ENCODE assay signal across 22 cellular contexts in genomic region chr21:14752006-14752909, GRCh38.
"Had no signal": no experiment of that assay in that cellular context is flagged by ENCODE, and none has a peak within 500 bp of the region (broad histone marks: within the 10 kb centered on the region; RNA-seq: fewer than 3 reads in every experiment).

No MANE protein-coding gene starts in this region.

- H3K9me3 ChIP-seq: lower lobe of right lung, sigmoid colon, tibial nerve, uterus had no signal

- H3K4me3 ChIP-seq: hepatocyte, lower lobe of right lung, sigmoid colon, spleen, tibial nerve, uterus had no signal

- H3K4me1 ChIP-seq: lower lobe of right lung, parathyroid adenoma, sigmoid colon, spleen, tibial nerve, uterus had no signal

- H3K27me3 ChIP-seq: hepatocyte, sigmoid colon, spleen, tibial nerve, uterus had no signal

- H3K9me3 Mint-ChIP-seq: activated CD4-positive, alpha-beta memory T cell treated with anti-CD3 and anti-CD28 coated beads for 36 hours; activated T-helper 17 cell treated with anti-CD3 and anti-CD28 coated beads, Interleukin-2, amount 50 U/mL, for 72 hours had no signal

- H3K27ac Mint-ChIP-seq: activated CD4-positive, alpha-beta memory T cell treated with anti-CD3 and anti-CD28 coated beads for 36 hours; activated naive CD8-positive, alpha-beta T cell treated with anti-CD3 and anti-CD28 coated beads for 36 hours; activated T-helper 17 cell treated with anti-CD3 and anti-CD28 coated beads, Interleukin-2, amount 50 U/mL, for 72 hours; nephron; WTC11 had no signal

- H3K79me2 ChIP-seq: hepatocyte, parathyroid adenoma had no signal

- H3K36me3 ChIP-seq: lower lobe of right lung, sigmoid colon, spleen, tibial nerve, uterus had no signal

- FAIRE-seq: islet of Langerhans had no signal

- ATAC-seq: activated T-helper 17 cell treated with anti-CD3 and anti-CD28 coated beads, Interleukin-2, amount 50 U/mL, for 72 hours; lower lobe of right lung; WTC11 had no signal

- H3K9ac ChIP-seq: parathyroid adenoma had no signal

- H3K4me3 Mint-ChIP-seq: activated CD4-positive, alpha-beta memory T cell treated with anti-CD3 and anti-CD28 coated beads for 36 hours; activated naive CD8-positive, alpha-beta T cell treated with anti-CD3 and anti-CD28 coated beads for 36 hours; activated T-helper 17 cell treated with anti-CD3 and anti-CD28 coated beads, Interleukin-2, amount 50 U/mL, for 72 hours; nephron; WTC11 had no signal

- H3K27ac ChIP-seq: hepatocyte, lower lobe of right lung, parathyroid adenoma, sigmoid colon, spleen, tibial nerve, uterus had no signal

- H2AFZ ChIP-seq: hepatocyte, parathyroid adenoma had no signal

- H3K4me1 Mint-ChIP-seq: activated T-helper 17 cell treated with anti-CD3 and anti-CD28 coated beads, Interleukin-2, amount 50 U/mL, for 72 hours; nephron; WTC11 had no signal

- H3K27me3 Mint-ChIP-seq: activated CD4-positive, alpha-beta memory T cell treated with anti-CD3 and anti-CD28 coated beads for 36 hours; activated naive CD8-positive, alpha-beta T cell treated with anti-CD3 and anti-CD28 coated beads for 36 hours had no signal

- H3K36me3 Mint-ChIP-seq: activated CD4-positive, alpha-beta memory T cell treated with anti-CD3 and anti-CD28 coated beads for 36 hours; activated naive CD8-positive, alpha-beta T cell treated with anti-CD3 and anti-CD28 coated beads for 36 hours; WTC11 had no signal

- DNase-seq: activated CD4-positive, alpha-beta memory T cell treated with anti-CD3 and anti-CD28 coated beads for 36 hours; activated CD4-positive, alpha-beta T cell treated with anti-CD3 and anti-CD28 coated beads for 4 hours; activated naive CD4-positive, alpha-beta T cell; activated naive CD8-positive, alpha-beta T cell treated with anti-CD3 and anti-CD28 coated beads for 36 hours; amniotic stem cell; effector CD4-positive, alpha-beta T cell; foreskin fibroblast; lower lobe of right lung; sigmoid colon; spleen; stimulated activated CD4-positive, alpha-beta T cell treated with anti-CD3 and anti-CD28 coated beads, Interleukin-4, amount 100 ng/mL, for 4 hours; stimulated activated naive CD4-positive, alpha-beta T cell; substantia nigra; T-helper 2 cell; uterus had no signal

- H3K4me2 ChIP-seq: hepatocyte had no signal
